Comparison of ENCODE assay signal across 11 cellular contexts in the genomic region with DNA sequence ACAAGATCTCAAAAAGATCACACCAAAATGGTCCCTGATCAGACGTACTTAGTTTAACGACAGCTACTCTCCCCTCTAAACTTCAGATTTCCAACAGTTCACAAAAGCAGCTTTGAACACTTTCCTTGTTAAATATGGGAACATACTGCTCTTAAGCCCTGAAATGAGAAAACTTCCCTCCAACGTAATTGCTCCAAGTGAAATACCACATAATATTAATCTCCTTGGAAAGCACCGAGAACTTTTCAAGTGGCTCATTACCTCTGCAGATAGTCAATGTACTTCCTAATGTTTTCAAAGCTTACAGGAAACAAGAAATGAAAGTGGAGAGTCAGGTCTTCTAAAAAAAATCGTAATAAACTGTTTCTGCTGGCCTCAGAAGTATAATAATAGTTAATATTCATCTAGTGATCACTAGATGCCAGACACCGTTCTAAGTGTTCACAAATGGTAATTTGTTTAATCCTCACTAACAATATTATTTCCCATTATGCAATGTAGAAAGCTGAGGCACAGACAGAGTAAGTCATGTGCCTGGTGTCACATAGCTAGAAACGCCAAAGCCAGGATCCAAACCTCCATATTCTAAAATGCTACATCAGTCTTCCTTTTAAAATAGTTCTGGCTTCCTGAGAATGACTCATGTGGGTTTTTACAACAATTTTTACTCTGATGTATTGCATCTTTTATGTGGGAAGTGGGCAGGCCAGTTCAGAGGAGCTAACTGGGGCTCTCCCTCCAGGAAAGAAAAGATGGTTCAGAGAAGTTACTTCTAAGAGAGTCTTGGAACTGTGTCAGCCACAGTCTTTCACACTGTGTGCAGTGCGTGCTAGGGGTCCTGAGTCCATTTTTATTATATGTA.
A peak's percentile ranks its signal among the peaks of the same experiment; 100 is the strongest.
DNase-seq lines count a peak whose midpoint lies in the region; ATAC-seq and TF ChIP-seq lines count a peak whose summit lies in the region.
"Had no signal": no experiment of that assay in that cellular context is flagged by ENCODE, and none has a peak within 500 bp of the region (broad histone marks: within the 10 kb centered on the region; RNA-seq: fewer than 3 reads in every experiment).

No MANE protein-coding gene starts in this region.

- WGBS in mesendoderm (ENCODE audit: extremely low coverage, insufficient coverage, low lambda C conversion rate): no CpG with 5 or more reads among the region's 8 CpGs

- no peaks in the 10 kb centered on the region for H3K9me3 Mint-ChIP-seq in activated T-helper 17 cell treated with anti-CD3 and anti-CD28 coated beads, Interleukin-2, amount 50 U/mL, for 72 hours

- no peaks in the 10 kb centered on the region for H3K79me2 ChIP-seq in mesendoderm (ENCODE audit: control insufficient read depth, insufficient read depth, low read length)

- no peak overlapping the region for H3K23ac ChIP-seq in mesendoderm (ENCODE audit: low read length)

- H3K18ac ChIP-seq in mesendoderm (ENCODE audit: low read length): no peak overlapping the region

- H3K36me3 Mint-ChIP-seq in activated T-helper 17 cell treated with anti-CD3 and anti-CD28 coated beads, Interleukin-2, amount 50 U/mL, for 72 hours (ENCODE audit: low read depth): no peaks in the 10 kb centered on the region
- H3K36me3 Mint-ChIP-seq: immature natural killer cell had no signal

- no peak overlapping the region for H3K27ac Mint-ChIP-seq in activated T-helper 17 cell treated with anti-CD3 and anti-CD28 coated beads, Interleukin-2, amount 50 U/mL, for 72 hours
- H3K27ac Mint-ChIP-seq: immature natural killer cell had no signal

- DNase-seq in Daoy (ENCODE audit: low read depth): peak; percentile 69
- peak; percentile 2 for DNase-seq in HT-29 (ENCODE audit: low spot score)
- peak; percentile 13 for DNase-seq in medulla oblongata (ENCODE audit: extremely low spot score)
- no peak for DNase-seq in mucosa of descending colon
- no peak for DNase-seq in mesendoderm
- no peak for DNase-seq in DMS 273 (lab: John Stamatoyannopoulos, UW; ENCODE audit: unreplicated experiment)
- DNase-seq: immature natural killer cell, NCI-H748 treated with DMSO at 0.1 percent for 48 hours, pancreas had no signal

- no peaks in the 10 kb centered on the region for H3K27me3 ChIP-seq in mesendoderm (ENCODE audit: insufficient read depth, low read length, poor library complexity)
- H3K27me3 ChIP-seq: pancreas had no signal

- intact Hi-C loops in mucosa of descending colon (cut with DNase I, micrococcal nuclease): no loop called here

- H3K36me3 ChIP-seq in mucosa of descending colon (ENCODE audit: low read depth) (no peaks in the 10 kb centered on the region), mesendoderm (ENCODE audit: control insufficient read depth, insufficient read depth, low read length) (no peaks in the 10 kb centered on the region)
- H3K36me3 ChIP-seq: pancreas had no signal

- no peak for TF ChIP-seq CTCF in mucosa of descending colon (IDR thresholded peaks at IDR 0.05)

- no peak overlapping the region for H2BK5ac ChIP-seq in mesendoderm (ENCODE audit: low read length)

- H3K79me1 ChIP-seq in mesendoderm (ENCODE audit: low read length): no peaks in the 10 kb centered on the region

- ATAC-seq in activated T-helper 17 cell treated with anti-CD3 and anti-CD28 coated beads, Interleukin-2, amount 50 U/mL, for 72 hours (replicated peaks): peak; percentile 94
- ATAC-seq in HG02884 (IDR thresholded peaks at IDR 0.05; ENCODE audit: unreplicated experiment) (no peak), mucosa of descending colon (no peak)

- no peaks in the 10 kb centered on the region for H3K9me3 ChIP-seq in mucosa of descending colon
- H3K9me3 ChIP-seq: pancreas had no signal

- no peak overlapping the region for H4K5ac ChIP-seq in mesendoderm (ENCODE audit: low read length)

- H3K4me3 ChIP-seq in mucosa of descending colon (no peak overlapping the region), mesendoderm (ENCODE audit: low read length) (no peak overlapping the region)
- H3K4me3 ChIP-seq: pancreas had no signal

- peak overlapping the region; percentile 30 for H3K4me3 Mint-ChIP-seq in activated T-helper 17 cell treated with anti-CD3 and anti-CD28 coated beads, Interleukin-2, amount 50 U/mL, for 72 hours
- H3K4me3 Mint-ChIP-seq: immature natural killer cell had no signal

- H3K4me1 Mint-ChIP-seq in activated T-helper 17 cell treated with anti-CD3 and anti-CD28 coated beads, Interleukin-2, amount 50 U/mL, for 72 hours: peaks cover 6% of the 10 kb centered on the region
- H3K4me1 Mint-ChIP-seq: immature natural killer cell had no signal

- no peak overlapping the region for H2AK5ac ChIP-seq in mesendoderm (ENCODE audit: low read length)

- H3K27ac ChIP-seq in mesendoderm (ENCODE audit: low read depth, low read length): no peak overlapping the region

- no peak overlapping the region for H3K9ac ChIP-seq in mesendoderm (ENCODE audit: low read length)

- no peak overlapping the region for H3K4ac ChIP-seq in mesendoderm (ENCODE audit: low read depth, low read length)

- H3K4me2 ChIP-seq in mesendoderm (ENCODE audit: low read length): no peak overlapping the region

- H3K27me3 Mint-ChIP-seq in activated T-helper 17 cell treated with anti-CD3 and anti-CD28 coated beads, Interleukin-2, amount 50 U/mL, for 72 hours: peaks cover 5% of the 10 kb centered on the region

- no peak overlapping the region for H4K8ac ChIP-seq in mesendoderm (ENCODE audit: low read depth, low read length)

- no peak overlapping the region for H2BK120ac ChIP-seq in mesendoderm (ENCODE audit: low read depth, low read length)

- H3K4me1 ChIP-seq in mucosa of descending colon (ENCODE audit: low read depth) (no peaks in the 10 kb centered on the region), mesendoderm (ENCODE audit: control insufficient read depth, low read depth, low read length) (no peaks in the 10 kb centered on the region)
- H3K4me1 ChIP-seq: pancreas had no signal

- H3K56ac ChIP-seq in mesendoderm (ENCODE audit: low read length): no peak overlapping the region

- H2BK15ac ChIP-seq in mesendoderm (replicated peaks; ENCODE audit: low read depth): no peak overlapping the region

Comparison
In these comparisons a context has a peak if more than half of its experiments do, and no peak if none do; other contexts are left out.
1. DNase-seq: peak in Daoy (single experiment), HT-29 (single experiment) and medulla oblongata (single experiment); none in mucosa of descending colon (0 of 3), mesendoderm (single experiment) and DMS 273 (single experiment).